11 cellular contexts compared by ENCODE assay signal in the genomic region with DNA sequence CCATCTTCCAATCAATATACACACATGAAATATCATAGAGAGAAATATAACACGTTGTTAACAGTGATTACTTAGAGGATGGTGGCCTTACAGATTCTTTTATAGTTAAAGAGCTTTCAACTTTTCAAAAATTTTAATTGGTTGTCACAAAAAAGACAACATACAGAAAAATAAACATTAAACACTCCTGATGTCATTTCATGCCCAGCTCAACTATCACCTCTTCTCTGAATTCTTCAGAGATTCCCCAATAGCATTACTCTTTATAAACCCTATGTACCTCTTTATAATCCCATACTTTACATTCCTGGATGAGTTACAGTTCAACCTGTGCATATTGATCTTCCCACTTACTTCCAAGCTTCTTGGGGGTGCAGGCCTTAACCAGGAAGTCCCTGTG.
"Had no signal": no experiment of that assay in that cellular context is flagged by ENCODE, and none has a peak within 500 bp of the region (broad histone marks: within the 10 kb centered on the region; RNA-seq: fewer than 3 reads in every experiment).

No MANE protein-coding gene starts in this region.

- H3K36me3 ChIP-seq: HAP-1 had no signal

- H3K4me3 ChIP-seq: GM23248, GM23338, HAP-1 had no signal

- ATAC-seq: GM23338, HCT116 had no signal

- FAIRE-seq: H1, H54 had no signal

- DNase-seq: GM23248, GOT3, H7, H9, HCEC 1CT, HFFc6 had no signal

- H3K27ac ChIP-seq: GM23248 had no signal

- H2AFZ ChIP-seq: GM23248, GM23338 had no signal

- H3K4me1 ChIP-seq: HAP-1 had no signal

- H3K4me2 ChIP-seq: GM23338 had no signal

- H3K9ac ChIP-seq: GM23248 had no signal
